ENCODE assay signal across 9 cellular contexts in the genomic region with DNA sequence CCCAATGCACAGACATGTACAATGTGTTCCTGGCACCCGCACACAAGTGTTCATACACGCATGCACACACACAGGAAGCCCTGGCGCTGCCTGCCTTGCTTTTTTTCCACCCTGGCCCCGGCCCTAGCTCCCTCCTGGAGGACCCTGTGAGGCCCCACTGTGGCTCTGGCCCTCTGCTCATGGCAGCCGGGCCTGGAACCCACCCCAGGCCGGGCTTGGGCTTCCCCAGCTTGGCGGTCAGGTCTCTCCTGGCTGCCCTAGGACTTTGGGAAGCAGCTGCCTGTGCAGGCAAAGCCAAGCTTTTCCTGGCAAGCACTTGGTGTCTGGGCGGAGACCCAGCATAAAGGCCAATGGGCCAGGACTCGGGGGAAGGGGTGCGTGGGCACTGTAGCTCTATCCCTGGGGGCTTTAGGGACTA. TPM values are rescaled to one million over a fixed set of nuclear protein-coding genes. Genes with fewer than 3 reads are reported as not detected.
DNase-seq lines count a peak whose midpoint lies in the region; ATAC-seq and TF ChIP-seq lines count a peak whose summit lies in the region.
"Had no signal": no experiment of that assay in that cellular context is flagged by ENCODE, and none has a peak within 500 bp of the region (broad histone marks: within the 10 kb centered on the region; RNA-seq: fewer than 3 reads in every experiment).

No MANE protein-coding gene starts in this region.

- ATAC-seq in activated CD8-positive, alpha-beta memory T cell treated with anti-CD3 and anti-CD28 coated beads, Interleukin-2, amount 10 ng/mL, durations not matched to agents 7 days and 5 days = no peak
- ATAC-seq in HG02852 (IDR thresholded peaks at IDR 0.05; ENCODE audit: unreplicated experiment) = no peak

- H3K27me3 Mint-ChIP-seq in activated CD8-positive, alpha-beta memory T cell treated with anti-CD3 and anti-CD28 coated beads, Interleukin-2, amount 10 ng/mL, durations not matched to agents 7 days and 5 days = no peaks in the 10 kb centered on the region

- peaks cover 6% of the 10 kb centered on the region for H3K36me3 Mint-ChIP-seq in activated CD8-positive, alpha-beta memory T cell treated with anti-CD3 and anti-CD28 coated beads, Interleukin-2, amount 10 ng/mL, durations not matched to agents 7 days and 5 days

- no peaks in the 10 kb centered on the region for H3K9me3 Mint-ChIP-seq in activated CD8-positive, alpha-beta memory T cell treated with anti-CD3 and anti-CD28 coated beads, Interleukin-2, amount 10 ng/mL, durations not matched to agents 7 days and 5 days (ENCODE audit: low read depth)

- no peaks in the 10 kb centered on the region for H3K27me3 ChIP-seq in tibial artery

- TF ChIP-seq CTCF in tibial artery (IDR thresholded peaks at IDR 0.05) = no peak

- no peaks in the 10 kb centered on the region for H3K9me3 ChIP-seq in tibial artery
- H3K9me3 ChIP-seq: SK-N-SH had no signal

- H3K36me3 ChIP-seq in tibial artery = peaks cover 0 to 10% (median 0%) of the 10 kb centered on the region in 3 donors

- CTCF ChIA-PET in activated CD8-positive, alpha-beta memory T cell treated with anti-CD3 and anti-CD28 coated beads, Interleukin-2, amount 10 ng/mL, durations not matched to agents 7 days and 5 days (lab: Charles Lee) = interaction anchor here (0.7 to 2.4 kb wide), 5 partner anchors 11 to 39 kb away, joined by 3 to 16 read pairs (median 3); no protein-coding TSS in a partner anchor

- H3K27ac ChIP-seq in caudate nucleus (ENCODE audit: low read depth, low read length) (peak overlapping the region; percentile 82), tibial artery (peak overlapping the region; percentile 81 to 88)

- H3K4me1 Mint-ChIP-seq in activated CD8-positive, alpha-beta memory T cell treated with anti-CD3 and anti-CD28 coated beads, Interleukin-2, amount 10 ng/mL, durations not matched to agents 7 days and 5 days = peaks cover 46% of the 10 kb centered on the region

- intact Hi-C loops in tibial artery (cut with DNase I; ENCODE audit: low total_unique reads) = no loop called here

- H3K4me1 ChIP-seq in tibial artery = peaks cover 14 to 100% (median 87%) of the 10 kb centered on the region in 4 donors

- DNase-seq in activated CD8-positive, alpha-beta memory T cell treated with anti-CD3 and anti-CD28 coated beads, Interleukin-2, amount 10 ng/mL, durations not matched to agents 7 days and 5 days = no peak
- DNase-seq in activated CD8-positive, alpha-beta memory T cell treated with anti-CD3 and anti-CD28 coated beads, Interleukin-2, amount 50 U/mL, for 48 hours = no peak
- DNase-seq in caudate nucleus (lab: John Stamatoyannopoulos, UW) (peak in 58 of 61 donors; percentile 29 to 89 (median 67)), middle frontal gyrus (ENCODE audit: extremely low spot score, low spot score) (peak; percentile 31), tibial artery (peak; percentile 59 to 94), amniotic stem cell (lab: John Stamatoyannopoulos, UW) (no peak), NCI-H524 (lab: John Stamatoyannopoulos, UW) (no peak)
- DNase-seq: SK-N-SH had no signal

- peak overlapping the region; percentile 92 for H3K27ac Mint-ChIP-seq in activated CD8-positive, alpha-beta memory T cell treated with anti-CD3 and anti-CD28 coated beads, Interleukin-2, amount 10 ng/mL, durations not matched to agents 7 days and 5 days

- peak overlapping the region in 1 of 2 donors; percentile 4 for H3K4me3 ChIP-seq in tibial artery

- peak overlapping the region; percentile 43 for H3K4me3 Mint-ChIP-seq in activated CD8-positive, alpha-beta memory T cell treated with anti-CD3 and anti-CD28 coated beads, Interleukin-2, amount 10 ng/mL, durations not matched to agents 7 days and 5 days

RNA-seq across cellular contexts. Expression of gene CD82, which starts 30.5 kb away (rescaled TPM):
- total RNA-seq in activated CD8-positive, alpha-beta memory T cell treated with anti-CD3 and anti-CD28 coated beads, Interleukin-2, amount 10 ng/mL, durations not matched to agents 7 days and 5 days = 100 to 1,000 TPM in 1 of 2 experiments, 10 to 100 TPM in 1; 90.2 to 285 TPM

Comparison
In these comparisons a context has a peak if more than half of its experiments do, and no peak if none do; other contexts are left out.
1. DNase-seq: peak in caudate nucleus (58 of 61), middle frontal gyrus (single experiment) and tibial artery (2 of 2); none in activated CD8-positive, alpha-beta memory T cell treated with anti-CD3 and anti-CD28 coated beads, Interleukin-2, amount 10 ng/mL, durations not matched to agents 7 days and 5 days (single experiment), activated CD8-positive, alpha-beta memory T cell treated with anti-CD3 and anti-CD28 coated beads, Interleukin-2, amount 50 U/mL, for 48 hours (single experiment), amniotic stem cell (single experiment) and NCI-H524 (0 of 2).